Comparison of ENCODE assay signal across 8 cellular contexts in the genomic region with DNA sequence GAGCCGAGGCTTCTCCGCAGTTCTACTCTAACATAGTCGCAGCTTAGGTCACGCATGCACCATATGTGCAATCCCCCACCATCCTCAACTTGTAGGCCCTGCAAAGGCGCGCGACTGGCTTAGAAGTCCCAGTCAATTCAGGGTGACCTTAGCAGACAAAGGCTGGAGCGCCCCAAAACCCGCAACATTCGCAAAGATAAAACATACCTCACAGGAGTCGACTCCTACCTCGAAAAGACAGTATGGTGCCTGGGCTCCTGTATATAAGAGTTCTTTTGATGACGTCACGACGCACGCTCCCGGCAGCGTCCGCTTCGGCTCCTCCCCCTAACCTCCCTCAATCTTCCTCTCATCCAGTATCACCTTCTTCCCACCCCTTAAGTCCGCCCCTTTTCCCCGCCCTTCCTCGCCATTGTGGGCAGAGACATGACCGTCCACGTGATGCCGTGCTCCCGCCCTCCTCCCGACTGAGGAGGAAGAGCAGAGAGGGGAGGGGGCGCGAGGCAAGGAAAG. TPM values are rescaled to one million over a fixed set of nuclear protein-coding genes. Genes with fewer than 3 reads are reported as not detected.
DNase-seq lines count a peak whose midpoint lies in the region; ATAC-seq and TF ChIP-seq lines count a peak whose summit lies in the region.

Gene GAS5, minus strand, starts transcription at position 237 of the 513 bp plus-strand sequence.

- H3K9me3 ChIP-seq in ovary (no peaks in the 10 kb centered on the region), thyroid gland (no peaks in the 10 kb centered on the region)

- H3K4me1 ChIP-seq in ovary (ENCODE audit: insufficient read depth) (peaks cover 8% of the 10 kb centered on the region), thyroid gland (peaks cover 18 to 20% of the 10 kb centered on the region in 2 donors)

- intact Hi-C loops in head of caudate nucleus (cut with DNase I) (loop anchor here (5.0 kb wide), 1 partner anchor 154 kb away; the partner anchor contains the start of gene RC3H1), ovary (cut with DNase I) (loop anchor here in 1 of 4 donors (5.0 kb wide), 1 partner anchor 391 kb away; the partner anchor contains the start of gene PRDX6), thyroid gland (cut with DNase I) (loop anchor here (5.0 kb wide), 1 partner anchor 41 kb away; no protein-coding TSS in a partner anchor)

- peak; percentile 92 for TF ChIP-seq POLR2A in ovary (IDR thresholded peaks at IDR 0.05)
- TF ChIP-seq POLR2A in thyroid gland (IDR thresholded peaks at IDR 0.05): peak; percentile 88 to 99

- no peaks in the 10 kb centered on the region for H3K36me3 ChIP-seq in ovary
- peaks cover 22 to 26% of the 10 kb centered on the region in 2 donors for H3K36me3 ChIP-seq in thyroid gland

- 0 to 1% (median 1%) methylated on average over 28 to 30 of the region's 30 CpGs for WGBS in ovary, 3 donors
- WGBS in thyroid gland, 2 donors: 1% methylated on average over 27 to 28 of the region's 30 CpGs

- peak in 1 of 3 donors; percentile 11 for TF ChIP-seq CTCF in ovary (IDR thresholded peaks at IDR 0.05)
- TF ChIP-seq CTCF in thyroid gland (IDR thresholded peaks at IDR 0.05): peak in 1 of 6 experiments; percentile 26

- peak; percentile 99 for DNase-seq in NCI-H1105 (lab: John Stamatoyannopoulos, UW)
- peak; percentile 100 for DNase-seq in SKM-1 treated with dmso at 0.1 percent for 144 hours (lab: John Stamatoyannopoulos, UW; ENCODE audit: unreplicated experiment)
- DNase-seq in activated naive CD8-positive, alpha-beta T cell treated with anti-CD3 and anti-CD28 coated beads, Interleukin-2, amount 50 U/mL, for 16 hours (ENCODE audit: low read depth, low spot score): peak; percentile 100
- peak; percentile 92 to 100 (median 98) for DNase-seq in head of caudate nucleus
- peak; percentile 99 to 100 (median 100) for DNase-seq in ovary
- peak; percentile 100 for DNase-seq in thyroid gland

- H3K27me3 ChIP-seq in ovary: no peaks in the 10 kb centered on the region
- H3K27me3 ChIP-seq in thyroid gland: no peaks in the 10 kb centered on the region

- H3K4me3 ChIP-seq in GM08714 (ENCODE audit: low read length) (peak within 1 kb of the TSS; percentile 98), ovary (peak within 1 kb of the TSS; percentile 98), thyroid gland (replicated peaks in 1 of 3) (peak within 1 kb of the TSS; percentile 37 to 64 (median 60))

- H3K27ac ChIP-seq in ovary: peak within 1 kb of the TSS; percentile 93 to 97
- H3K27ac ChIP-seq in thyroid gland: peak within 1 kb of the TSS; percentile 88 to 97 (median 88)

- peak; percentile 35 for TF ChIP-seq EP300 in ovary (IDR thresholded peaks at IDR 0.05)

- ATAC-seq in HG02588 (IDR thresholded peaks at IDR 0.05; ENCODE audit: unreplicated experiment): peak; percentile 69

RNA-seq across cellular contexts. Expression of gene GAS5, which starts in this region (rescaled TPM):
- total RNA-seq in ovary (1,000 to 10,000 TPM in 6 of 7 donors, 100 to 1,000 TPM in 1; 958 to 2,885 (median 1,266) TPM), thyroid gland (100 to 1,000 TPM; 162 to 625 (median 223) TPM)
- polyA plus RNA-seq in ovary: 1,000 to 10,000 TPM in 1 of 2 donors, 100 to 1,000 TPM in 1; 802 to 2,293 TPM

Comparison
In these comparisons a context has a peak if more than half of its experiments do, and no peak if none do; other contexts are left out.
1. Peak in every context shown above with its lines: DNase-seq, ATAC-seq, H3K4me3 ChIP-seq and H3K27ac ChIP-seq.